ENCODE assay signal across 1 cellular context in the genomic region with DNA sequence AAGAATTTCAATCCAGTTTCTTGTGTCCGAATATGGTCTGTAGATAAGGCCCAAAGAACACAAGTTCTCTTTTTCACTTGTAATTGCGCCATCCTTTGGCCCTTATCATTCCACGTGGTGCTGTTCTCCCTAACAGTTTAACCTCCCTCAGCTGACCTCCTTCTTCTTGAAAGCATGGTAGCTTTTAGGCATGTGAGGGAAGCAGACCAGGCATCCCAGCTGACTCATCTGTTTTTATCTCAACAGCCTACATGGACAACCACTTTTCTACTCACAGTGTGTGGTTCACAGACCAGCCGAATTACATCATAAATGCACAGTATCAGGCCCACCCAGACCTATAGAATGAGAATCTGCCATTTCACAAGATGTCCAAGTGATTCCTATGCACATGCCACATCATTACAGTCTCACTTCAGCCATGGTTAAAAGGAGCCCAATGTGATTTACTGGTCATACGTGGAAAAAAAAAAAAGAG.
TF ChIP-seq lines count a peak whose summit lies in the region.

No MANE protein-coding gene starts in this region.

TF ChIP-seq in H1, 55 proteins besides CTCF, POLR2A, EP300 and RAD21:
- TF ChIP-seq CEBPB (IDR thresholded peaks at IDR 0.05; ENCODE audit: low read depth, low read length), result peak; percentile 29; the same call in 1 of the 2 replicates
- no peak for TF ChIP-seq TBP (IDR thresholded peaks at IDR 0.05; ENCODE audit: low read depth, low read length)
- no peak for TF ChIP-seq SP2 (IDR thresholded peaks at IDR 0.05; ENCODE audit: low read length)
- no peak for TF ChIP-seq TAF7 (optimal IDR thresholded peaks at IDR 0.05; ENCODE audit: borderline replicate concordance, low read depth, low read length)
